15 cellular contexts compared by ENCODE assay signal in the genomic region with DNA sequence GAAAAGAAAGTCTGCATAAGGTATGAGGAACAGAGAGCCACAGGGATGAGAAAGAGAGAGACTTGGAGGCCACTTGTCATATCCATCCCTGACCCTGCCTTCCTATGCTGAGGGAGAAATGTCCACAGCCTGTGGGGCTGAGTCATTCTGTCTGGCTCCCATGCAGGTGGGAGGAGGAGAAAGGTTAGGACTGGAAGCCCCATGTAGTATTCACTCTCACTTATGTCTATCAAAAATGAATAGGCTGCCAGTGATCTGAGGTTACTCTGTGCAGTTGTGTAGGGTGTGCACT.
DNase-seq lines count a peak whose midpoint lies in the region; TF ChIP-seq lines count a peak whose summit lies in the region.
"Had no signal": no experiment of that assay in that cellular context is flagged by ENCODE, and none has a peak within 500 bp of the region (broad histone marks: within the 10 kb centered on the region; RNA-seq: fewer than 3 reads in every experiment).

No MANE protein-coding gene starts in this region.

- H3K27ac Mint-ChIP-seq in endothelial cell (ENCODE audit: unreplicated experiment): no peak overlapping the region
- H3K27ac Mint-ChIP-seq: activated T-cell treated with anti-CD3 and anti-CD28 coated beads, Interleukin-2, amount 50 U/mL, for 24 hours had no signal

- H3K23ac ChIP-seq in mesenchymal stem cell (ENCODE audit: low read length in 2 of 2): no peak overlapping the region

- H3K36me3 ChIP-seq in mesenchymal stem cell (ENCODE audit: control insufficient read depth in 1 of 2, insufficient read depth in 2 of 2, low read depth in 1 of 2, low read length in 2 of 2): no peaks in the 10 kb centered on the region
- H3K36me3 ChIP-seq: BLaER1 treated with 17β-estradiol and CSF1 and Interleukin-3, amounts not matched to agents 10 nM and 100 nM; gastroesophageal sphincter; vagina had no signal

- no peak overlapping the region for H2BK5ac ChIP-seq in mesenchymal stem cell (ENCODE audit: low read depth, low read length, poor library complexity, severe bottlenecking)

- peaks cover 5% of the 10 kb centered on the region for H3K27me3 Mint-ChIP-seq in endothelial cell (ENCODE audit: unreplicated experiment)
- H3K27me3 Mint-ChIP-seq: activated T-cell treated with anti-CD3 and anti-CD28 coated beads, Interleukin-2, amount 50 U/mL, for 24 hours had no signal

- H3K14ac ChIP-seq in mesenchymal stem cell (ENCODE audit: low read length in 2 of 2): no peak overlapping the region

- peak; percentile 69 for DNase-seq in Daoy (ENCODE audit: low read depth)
- DNase-seq in NCI-H226: peak; percentile 83
- DNase-seq in choroid plexus epithelial cell (ENCODE audit: low read depth): peak; percentile 24
- DNase-seq in mesenchymal stem cell: peak; percentile 5
- DNase-seq in endothelial cell (ENCODE audit: low spot score): no peak
- no peak for DNase-seq in substantia nigra (lab: John Stamatoyannopoulos, UW)
- DNase-seq in NCI-H1105 treated with DMSO at 0.1 percent for 48 hours (lab: John Stamatoyannopoulos, UW): no peak
- DNase-seq in SKM-1 treated with dmso at 0.1 percent for 144 hours (lab: John Stamatoyannopoulos, UW; ENCODE audit: unreplicated experiment): no peak
- DNase-seq: activated T-cell treated with anti-CD3 and anti-CD28 coated beads, Interleukin-2, amount 50 U/mL, for 24 hours; amygdala; HCEC 1CT; stimulated activated CD4-positive, alpha-beta T cell treated with anti-CD3 and anti-CD28 coated beads, Interleukin-2, amount 100 ng/mL, for 48 hours had no signal

- no peak overlapping the region for H2BK15ac ChIP-seq in mesenchymal stem cell (ENCODE audit: low read depth, poor library complexity, severe bottlenecking)

- no peak overlapping the region for H3K4me3 Mint-ChIP-seq in endothelial cell (ENCODE audit: unreplicated experiment)
- H3K4me3 Mint-ChIP-seq: activated T-cell treated with anti-CD3 and anti-CD28 coated beads, Interleukin-2, amount 50 U/mL, for 24 hours had no signal

- no peaks in the 10 kb centered on the region for H3K9me3 ChIP-seq in mesenchymal stem cell (ENCODE audit: control insufficient read depth, low read length)
- H3K9me3 ChIP-seq: BLaER1 treated with 17β-estradiol and CSF1 and Interleukin-3, amounts not matched to agents 10 nM and 100 nM; gastroesophageal sphincter; vagina had no signal

- H3K79me1 ChIP-seq in mesenchymal stem cell (replicated peaks; ENCODE audit: low read length, poor library complexity, severe bottlenecking): no peaks in the 10 kb centered on the region

- H3K18ac ChIP-seq in mesenchymal stem cell (ENCODE audit: low read depth in 1 of 2, low read length in 2 of 2): no peak overlapping the region

- H3K4ac ChIP-seq in mesenchymal stem cell (ENCODE audit: low read depth in 1 of 2, low read length in 2 of 2): no peak overlapping the region

- H3K9ac ChIP-seq in mesenchymal stem cell (ENCODE audit: low read length): no peak overlapping the region
- H3K9ac ChIP-seq: BLaER1 treated with 17β-estradiol and CSF1 and Interleukin-3, amounts not matched to agents 10 nM and 100 nM had no signal

- no peaks in the 10 kb centered on the region for H3K9me3 Mint-ChIP-seq in endothelial cell (ENCODE audit: unreplicated experiment)
- H3K9me3 Mint-ChIP-seq: activated T-cell treated with anti-CD3 and anti-CD28 coated beads, Interleukin-2, amount 50 U/mL, for 24 hours had no signal

- no peak overlapping the region for H3K4me2 ChIP-seq in mesenchymal stem cell (ENCODE audit: low read length, poor library complexity, severe bottlenecking)
- H3K4me2 ChIP-seq: BLaER1 treated with 17β-estradiol and CSF1 and Interleukin-3, amounts not matched to agents 10 nM and 100 nM had no signal

- no peak overlapping the region for H3K4me3 ChIP-seq in choroid plexus epithelial cell (ENCODE audit: low read depth, low read length)
- H3K4me3 ChIP-seq in mesenchymal stem cell (ENCODE audit: insufficient read depth in 1 of 2, low read depth in 1 of 2, low read length in 2 of 2): no peak overlapping the region
- H3K4me3 ChIP-seq: BLaER1 treated with 17β-estradiol and CSF1 and Interleukin-3, amounts not matched to agents 10 nM and 100 nM; gastroesophageal sphincter; vagina had no signal

- no peak overlapping the region for H2AK5ac ChIP-seq in mesenchymal stem cell (ENCODE audit: low read length, severe bottlenecking)

- no peak overlapping the region for H2BK120ac ChIP-seq in mesenchymal stem cell (ENCODE audit: low read depth, low read length)

- no peaks in the 10 kb centered on the region for H3K4me1 Mint-ChIP-seq in endothelial cell (ENCODE audit: unreplicated experiment)

- H4K91ac ChIP-seq in mesenchymal stem cell (ENCODE audit: low read length): no peak overlapping the region

- H2AFZ ChIP-seq in mesenchymal stem cell (ENCODE audit: low read depth, low read length): no peak overlapping the region

- H3K36me3 Mint-ChIP-seq in endothelial cell (ENCODE audit: low read depth, unreplicated experiment): no peaks in the 10 kb centered on the region

- peaks cover 2% of the 10 kb centered on the region for H3K4me1 ChIP-seq in mesenchymal stem cell (ENCODE audit: control insufficient read depth, insufficient read depth, low read depth, low read length)
- H3K4me1 ChIP-seq: BLaER1 treated with 17β-estradiol and CSF1 and Interleukin-3, amounts not matched to agents 10 nM and 100 nM; gastroesophageal sphincter; vagina had no signal

- TF ChIP-seq CTCF in choroid plexus epithelial cell (conservative IDR thresholded peaks at IDR 0.05; ENCODE audit: low read depth, low read length): no peak
- TF ChIP-seq CTCF in endothelial cell (IDR thresholded peaks at IDR 0.05; ENCODE audit: unreplicated experiment): no peak

- H4K8ac ChIP-seq in mesenchymal stem cell (ENCODE audit: low read length): no peak overlapping the region

- peaks cover 8 to 24% of the 10 kb centered on the region in 2 experiments for H3K27me3 ChIP-seq in mesenchymal stem cell (ENCODE audit: control insufficient read depth in 1 of 2, insufficient read depth in 1 of 2, low read length in 2 of 2)
- H3K27me3 ChIP-seq: BLaER1 treated with 17β-estradiol and CSF1 and Interleukin-3, amounts not matched to agents 10 nM and 100 nM; vagina had no signal

- no peak overlapping the region for H2BK12ac ChIP-seq in mesenchymal stem cell (ENCODE audit: low read length in 2 of 2)

- no peak overlapping the region for H3K27ac ChIP-seq in mesenchymal stem cell (ENCODE audit: low read length, poor library complexity, severe bottlenecking)
- no peak overlapping the region for H3K27ac ChIP-seq in substantia nigra (ENCODE audit: low read depth, low read length, poor library complexity, severe bottlenecking)
- H3K27ac ChIP-seq: BLaER1 treated with 17β-estradiol and CSF1 and Interleukin-3, amounts not matched to agents 10 nM and 100 nM; gastroesophageal sphincter; vagina had no signal

Comparison
In these comparisons a context has a peak if more than half of its experiments do, and no peak if none do; other contexts are left out.
1. DNase-seq: peak in Daoy (single experiment), NCI-H226 (single experiment), choroid plexus epithelial cell (single experiment) and mesenchymal stem cell (single experiment); none in endothelial cell (single experiment), substantia nigra (0 of 49), NCI-H1105 treated with DMSO at 0.1 percent for 48 hours (single experiment) and SKM-1 treated with dmso at 0.1 percent for 144 hours (single experiment).